In genomic region chr12:68200854-68201253, GRCh38 we compare ENCODE assay signal across 29 cellular contexts. TPM values are rescaled to one million over a fixed set of nuclear protein-coding genes. Genes with fewer than 3 reads are reported as not detected.
DNase-seq lines count a peak whose midpoint lies in the region; ATAC-seq, FAIRE-seq and TF ChIP-seq lines count a peak whose summit lies in the region.
"Had no signal": no experiment of that assay in that cellular context is flagged by ENCODE, and none has a peak within 500 bp of the region (broad histone marks: within the 10 kb centered on the region; RNA-seq: fewer than 3 reads in every experiment).

No MANE protein-coding gene starts in this region.

- H3K9me3 ChIP-seq in astrocyte (ENCODE audit: insufficient read depth, low read depth, low read length) = no peaks in the 10 kb centered on the region
- H3K9me3 ChIP-seq in tibial nerve = no peaks in the 10 kb centered on the region
- H3K9me3 ChIP-seq: thyroid gland had no signal

- peaks cover 0 to 5% of the 10 kb centered on the region in 2 donors for H3K9me3 Mint-ChIP-seq in stimulated activated naive CD8-positive, alpha-beta T cell treated with anti-CD3 and anti-CD28 coated beads, Interleukin-15, amount 100 ng/mL, for 72 hours
- H3K9me3 Mint-ChIP-seq in astrocyte (ENCODE audit: unreplicated experiment) = peaks cover 2% of the 10 kb centered on the region
- H3K9me3 Mint-ChIP-seq: activated CD4-positive, alpha-beta memory T cell treated with anti-CD3 and anti-CD28 coated beads for 36 hours; activated naive CD4-positive, alpha-beta T cell treated with anti-CD3 and anti-CD28 coated beads, Interleukin-2, amount 50 U/mL, for 24 hours; activated T-cell treated with anti-CD3 and anti-CD28 coated beads, Interleukin-2, amount 50 U/mL, for 4 hours; CD8-positive, alpha-beta memory T cell; naive B cell; stimulated activated naive B cell treated with anti-CD40 and anti-IgM and Interleukin-4, amounts not matched to agents 10 μg/mL and 1 μg/mL and 100 μg/mL, for 72 hours had no signal

- no peak for DNase-seq in stimulated activated naive CD8-positive, alpha-beta T cell treated with anti-CD3 and anti-CD28 coated beads, Interleukin-15, Interleukin-2, amounts not matched to agents 100 U/mL and 50 U/mL, for 24 hours
- DNase-seq in stimulated activated naive CD8-positive, alpha-beta T cell treated with anti-CD3 and anti-CD28 coated beads, Interleukin-15, amount 100 ng/mL, for 72 hours = no peak
- DNase-seq in OCI-M1 (lab: John Stamatoyannopoulos, UW) = peak; percentile 24
- peak; percentile 82 for DNase-seq in astrocyte (ENCODE audit: low read depth)
- no peak for DNase-seq in activated CD8-positive, alpha-beta memory T cell treated with anti-CD3 and anti-CD28 coated beads for 24 hours
- DNase-seq in foreskin keratinocyte = no peak
- DNase-seq in tibial nerve (ENCODE audit: low spot score in 2 of 2) = no peak
- DNase-seq: activated CD4-positive, alpha-beta memory T cell treated with anti-CD3 and anti-CD28 coated beads for 36 hours; activated T-cell treated with anti-CD3 and anti-CD28 coated beads, Interleukin-2, amount 50 U/mL, for 4 hours; CD8-positive, alpha-beta memory T cell; cortex of kidney; DMS79 treated with DMSO at 0.1 percent for 48 hours; glutamatergic neuron; H7; left cardiac atrium; mesenchymal stem cell; naive B cell; NCI-H1436; NCI-H526; posterior cingulate gyrus; Right ventricle myocardium superior; stimulated activated naive B cell treated with anti-CD40 and anti-IgM and Interleukin-4, amounts not matched to agents 10 μg/mL and 1 μg/mL and 100 μg/mL, for 72 hours; thyroid gland; WERI-Rb-1 had no signal

- H3K27me3 Mint-ChIP-seq in stimulated activated naive CD8-positive, alpha-beta T cell treated with anti-CD3 and anti-CD28 coated beads, Interleukin-15, amount 100 ng/mL, for 72 hours = no peaks in the 10 kb centered on the region
- peaks cover 23% of the 10 kb centered on the region for H3K27me3 Mint-ChIP-seq in astrocyte (ENCODE audit: low read depth, unreplicated experiment)
- H3K27me3 Mint-ChIP-seq: activated CD4-positive, alpha-beta memory T cell treated with anti-CD3 and anti-CD28 coated beads for 36 hours; activated naive CD4-positive, alpha-beta T cell treated with anti-CD3 and anti-CD28 coated beads, Interleukin-2, amount 50 U/mL, for 24 hours; CD8-positive, alpha-beta memory T cell; naive B cell; stimulated activated naive B cell treated with anti-CD40 and anti-IgM and Interleukin-4, amounts not matched to agents 10 μg/mL and 1 μg/mL and 100 μg/mL, for 72 hours had no signal

- H3K4me2 ChIP-seq in astrocyte (ENCODE audit: low read length) = peak overlapping the region; percentile 13

- H3K4me1 ChIP-seq in astrocyte (ENCODE audit: insufficient read depth, low read length) = peaks cover 8% of the 10 kb centered on the region
- H3K4me1 ChIP-seq in foreskin keratinocyte = no peaks in the 10 kb centered on the region
- H3K4me1 ChIP-seq in tibial nerve = no peaks in the 10 kb centered on the region
- H3K4me1 ChIP-seq: thyroid gland had no signal

- TF ChIP-seq CTCF in astrocyte (IDR thresholded peaks at IDR 0.05; ENCODE audit: insufficient read depth, low read depth, low read length) = no peak
- TF ChIP-seq CTCF in foreskin keratinocyte (conservative IDR thresholded peaks at IDR 0.05) = no peak
- TF ChIP-seq CTCF in tibial nerve (IDR thresholded peaks at IDR 0.05) = no peak

- ATAC-seq in stimulated activated naive CD8-positive, alpha-beta T cell treated with anti-CD3 and anti-CD28 coated beads, Interleukin-15, Interleukin-2, amounts not matched to agents 100 U/mL and 50 U/mL, for 24 hours = peak; percentile 62
- ATAC-seq in stimulated activated naive CD8-positive, alpha-beta T cell treated with anti-CD3 and anti-CD28 coated beads, Interleukin-15, amount 100 ng/mL, for 72 hours = no peak
- no peak for ATAC-seq in foreskin keratinocyte
- no peak for ATAC-seq in HG03159 (IDR thresholded peaks at IDR 0.05; ENCODE audit: unreplicated experiment)
- ATAC-seq: left cardiac atrium; stimulated activated naive B cell treated with anti-CD40 and anti-IgM and Interleukin-4, amounts not matched to agents 10 μg/mL and 1 μg/mL and 100 μg/mL, for 72 hours had no signal

- no peak overlapping the region for H3K4me3 ChIP-seq in astrocyte (ENCODE audit: insufficient read depth, low read depth, low read length)
- no peak overlapping the region for H3K4me3 ChIP-seq in tibial nerve
- H3K4me3 ChIP-seq: thyroid gland had no signal

- H3K27ac Mint-ChIP-seq in stimulated activated naive CD8-positive, alpha-beta T cell treated with anti-CD3 and anti-CD28 coated beads, Interleukin-15, amount 100 ng/mL, for 72 hours = peak overlapping the region in 1 of 2 donors; percentile 30
- H3K27ac Mint-ChIP-seq in astrocyte (ENCODE audit: unreplicated experiment) = no peak overlapping the region
- H3K27ac Mint-ChIP-seq: naive B cell; stimulated activated naive B cell treated with anti-CD40 and anti-IgM and Interleukin-4, amounts not matched to agents 10 μg/mL and 1 μg/mL and 100 μg/mL, for 72 hours had no signal

- 66 to 84% methylated on average over 2 of the region's 2 CpGs for WGBS in tibial nerve, 2 donors

- no peaks in the 10 kb centered on the region for H3K36me3 Mint-ChIP-seq in astrocyte (ENCODE audit: low read depth, unreplicated experiment)
- H3K36me3 Mint-ChIP-seq: activated CD4-positive, alpha-beta memory T cell treated with anti-CD3 and anti-CD28 coated beads for 36 hours; activated naive CD4-positive, alpha-beta T cell treated with anti-CD3 and anti-CD28 coated beads, Interleukin-2, amount 50 U/mL, for 24 hours; CD8-positive, alpha-beta memory T cell; naive B cell; stimulated activated naive B cell treated with anti-CD40 and anti-IgM and Interleukin-4, amounts not matched to agents 10 μg/mL and 1 μg/mL and 100 μg/mL, for 72 hours had no signal

- no peak overlapping the region for H3K27ac ChIP-seq in astrocyte (ENCODE audit: low read depth, low read length)
- no peak overlapping the region for H3K27ac ChIP-seq in foreskin keratinocyte
- no peak overlapping the region for H3K27ac ChIP-seq in tibial nerve
- H3K27ac ChIP-seq: thyroid gland, WERI-Rb-1 had no signal

- no peak for TF ChIP-seq POLR2A in tibial nerve (IDR thresholded peaks at IDR 0.05)

- H3K36me3 ChIP-seq in astrocyte (ENCODE audit: insufficient read depth, low read length) (no peaks in the 10 kb centered on the region), tibial nerve (no peaks in the 10 kb centered on the region)
- H3K36me3 ChIP-seq: thyroid gland, WERI-Rb-1 had no signal

- no peaks in the 10 kb centered on the region for H4K20me1 ChIP-seq in astrocyte (ENCODE audit: insufficient read depth, low read length)

- no peaks in the 10 kb centered on the region for H3K79me2 ChIP-seq in astrocyte (ENCODE audit: insufficient read depth, low read length)

- H2AFZ ChIP-seq in astrocyte (ENCODE audit: low read depth, low read length) = no peak overlapping the region

- peaks cover 47% of the 10 kb centered on the region for H3K4me1 Mint-ChIP-seq in stimulated activated naive CD8-positive, alpha-beta T cell treated with anti-CD3 and anti-CD28 coated beads, Interleukin-15, amount 100 ng/mL, for 72 hours
- peaks cover 11% of the 10 kb centered on the region for H3K4me1 Mint-ChIP-seq in astrocyte (ENCODE audit: low read depth, unreplicated experiment)
- H3K4me1 Mint-ChIP-seq: naive B cell; stimulated activated naive B cell treated with anti-CD40 and anti-IgM and Interleukin-4, amounts not matched to agents 10 μg/mL and 1 μg/mL and 100 μg/mL, for 72 hours had no signal

- H3K27me3 ChIP-seq in astrocyte (ENCODE audit: insufficient read depth, low read length) (peaks cover 50% of the 10 kb centered on the region), foreskin keratinocyte (peaks cover 83% of the 10 kb centered on the region), tibial nerve (no peaks in the 10 kb centered on the region)
- H3K27me3 ChIP-seq: thyroid gland had no signal

- no peak for TF ChIP-seq EP300 in tibial nerve (IDR thresholded peaks at IDR 0.05)

- no peak overlapping the region for H3K9ac ChIP-seq in astrocyte (ENCODE audit: low read length)

- H3K4me3 Mint-ChIP-seq in stimulated activated naive CD8-positive, alpha-beta T cell treated with anti-CD3 and anti-CD28 coated beads, Interleukin-15, amount 100 ng/mL, for 72 hours = peak overlapping the region in 1 of 2 donors; percentile 46
- no peak overlapping the region for H3K4me3 Mint-ChIP-seq in astrocyte (ENCODE audit: unreplicated experiment)
- H3K4me3 Mint-ChIP-seq: activated CD4-positive, alpha-beta memory T cell treated with anti-CD3 and anti-CD28 coated beads for 36 hours; activated naive CD4-positive, alpha-beta T cell treated with anti-CD3 and anti-CD28 coated beads, Interleukin-2, amount 50 U/mL, for 24 hours; activated T-cell treated with anti-CD3 and anti-CD28 coated beads, Interleukin-2, amount 50 U/mL, for 4 hours; stimulated activated naive B cell treated with anti-CD40 and anti-IgM and Interleukin-4, amounts not matched to agents 10 μg/mL and 1 μg/mL and 100 μg/mL, for 72 hours had no signal

- FAIRE-seq in astrocyte (lab: Jason Lieb, UNC) = no peak
- FAIRE-seq: bronchial epithelial cell had no signal

RNA-seq across cellular contexts. Expression of gene IL26, which starts 24.8 kb away (rescaled TPM):
- total RNA-seq in astrocyte = not detected in 2 replicates
- total RNA-seq in foreskin keratinocyte = not detected in 2 replicates
- not detected in 2 replicates for polyA plus RNA-seq in foreskin keratinocyte
- not detected for total RNA-seq in tibial nerve
- total RNA-seq: bronchial epithelial cell, fibroblast of lung, H7, left cardiac atrium, LHCN-M2, Right ventricle myocardium superior, thyroid gland had no signal
- polyA plus RNA-seq: fibroblast of lung had no signal

RNA-seq across cellular contexts. Expression of gene IFNG, which starts 41.3 kb away (rescaled TPM):
- total RNA-seq in astrocyte (not detected in 2 replicates), foreskin keratinocyte (not detected in 2 replicates), tibial nerve (not detected)
- polyA plus RNA-seq in foreskin keratinocyte = not detected in 2 replicates
- total RNA-seq: bronchial epithelial cell, fibroblast of lung, H7, left cardiac atrium, LHCN-M2, Right ventricle myocardium superior, thyroid gland had no signal
- polyA plus RNA-seq: fibroblast of lung had no signal

RNA-seq across cellular contexts. Expression of gene IL22, which starts 52.5 kb away (rescaled TPM):
- not detected in 2 replicates for total RNA-seq in astrocyte
- total RNA-seq in foreskin keratinocyte = not detected in 2 replicates
- not detected in 2 replicates for polyA plus RNA-seq in foreskin keratinocyte
- not detected for total RNA-seq in tibial nerve
- total RNA-seq: bronchial epithelial cell, fibroblast of lung, H7, left cardiac atrium, LHCN-M2, Right ventricle myocardium superior, thyroid gland had no signal
- polyA plus RNA-seq: CD8-positive, alpha-beta memory T cell; fibroblast of lung had no signal

Comparison
In these comparisons a context has a peak if more than half of its experiments do, and no peak if none do; other contexts are left out.
1. DNase-seq: peak in OCI-M1 (single experiment) and astrocyte (single experiment); none in stimulated activated naive CD8-positive, alpha-beta T cell treated with anti-CD3 and anti-CD28 coated beads, Interleukin-15, Interleukin-2, amounts not matched to agents 100 U/mL and 50 U/mL, for 24 hours (single experiment), stimulated activated naive CD8-positive, alpha-beta T cell treated with anti-CD3 and anti-CD28 coated beads, Interleukin-15, amount 100 ng/mL, for 72 hours (0 of 2), activated CD8-positive, alpha-beta memory T cell treated with anti-CD3 and anti-CD28 coated beads for 24 hours (single experiment), foreskin keratinocyte (0 of 2) and tibial nerve (0 of 2).